In genomic region chr6:33455051-33455450, GRCh38 we compare ENCODE assay signal across 8 cellular contexts. TPM values are rescaled to one million over a fixed set of nuclear protein-coding genes. Genes with fewer than 3 reads are reported as not detected.
DNase-seq lines count a peak whose midpoint lies in the region; ATAC-seq, FAIRE-seq and TF ChIP-seq lines count a peak whose summit lies in the region.

No MANE protein-coding gene starts in this region.

- WGBS in esophagus, 2 donors, result 41 to 45% methylated on average over 16 of the region's 16 CpGs

- POLR2A ChIA-PET in CD8-positive, alpha-beta memory T cell (lab: Charles Lee), result interaction anchor here (0.5 to 1.5 kb wide), 10 partner anchors 24 to 483 kb away, joined by 3 to 14 read pairs (median 4); partner anchors contain the start of genes BAK1, CUTA, ITPR3 and PHF1
- POLR2A ChIA-PET in OCI-LY7 (lab: Charles Lee), result interaction anchor here (1.1 to 2.1 kb wide), 3 partner anchors 24 to 351 kb away, joined by 3 to 7 read pairs (median 4); no protein-coding TSS in a partner anchor

- no peak for FAIRE-seq in GM12892 (lab: Jason Lieb, UNC)

- no peaks in the 10 kb centered on the region for H3K9me3 ChIP-seq in CD8-positive, alpha-beta memory T cell (ENCODE audit: low read length)
- H3K9me3 ChIP-seq in OCI-LY7 (ENCODE audit: low read length) (no peaks in the 10 kb centered on the region), esophagus (ENCODE audit: control insufficient read depth in 2 of 2, insufficient read depth in 1 of 2, low read depth in 1 of 2, low read length in 1 of 2) (no peaks in the 10 kb centered on the region)

- DNase-seq in CD8-positive, alpha-beta memory T cell, result no peak
- DNase-seq in OCI-LY7 (ENCODE audit: low spot score), result no peak
- DNase-seq in osteocyte (ENCODE audit: extremely low spot score, unreplicated experiment), result no peak
- DNase-seq in HK-2 (ENCODE audit: unreplicated experiment), result no peak
- no peak for DNase-seq in GM12892 (ENCODE audit: insufficient read length)
- DNase-seq in NCI-H2081 treated with DMSO at 0.1 percent for 48 hours (lab: John Stamatoyannopoulos, UW), result no peak

- no TSS peak for BruUV-seq in OCI-LY7 (replicated peaks; lab: Mats Ljungman, UMichigan)

- no peak for TF ChIP-seq POLR2A in GM12892 (IDR thresholded peaks at IDR 0.05; ENCODE audit: low read depth, low read length)

- TF ChIP-seq CTCF in OCI-LY7 (conservative IDR thresholded peaks at IDR 0.05; ENCODE audit: low read length) (no peak), osteocyte (IDR thresholded peaks at IDR 0.05) (no peak)

- ATAC-seq in GM21529 (IDR thresholded peaks at IDR 0.05; ENCODE audit: unreplicated experiment), result no peak

- no peak overlapping the region; the same call in 1 of the 2 replicates for H2AFZ ChIP-seq in OCI-LY7 (ENCODE audit: low read length)

- peaks cover 10% of the 10 kb centered on the region for H3K36me3 ChIP-seq in CD8-positive, alpha-beta memory T cell (ENCODE audit: insufficient read depth, low read length)
- H3K36me3 ChIP-seq in OCI-LY7 (ENCODE audit: insufficient read depth, low read length), result peaks cover 22% of the 10 kb centered on the region
- H3K36me3 ChIP-seq in esophagus (ENCODE audit: control insufficient read depth in 2 of 2, insufficient read depth in 2 of 2, low read length in 1 of 2), result no peaks in the 10 kb centered on the region

- CTCF ChIA-PET in CD8-positive, alpha-beta memory T cell (lab: Charles Lee), result interaction anchor here (0.8 to 1.6 kb wide), 4 partner anchors 8 to 64 kb away, joined by 3 to 7 read pairs (median 4); no protein-coding TSS in a partner anchor
- CTCF ChIA-PET in OCI-LY7 (lab: Charles Lee; ENCODE audit: unreplicated experiment), result interaction anchor here (1.8 kb wide), 1 partner anchor 24 kb away, joined by 4 read pairs; no protein-coding TSS in a partner anchor

- peak overlapping the region; percentile 90 to 99 (median 97) for H3K4me3 Mint-ChIP-seq in CD8-positive, alpha-beta memory T cell
- H3K4me3 Mint-ChIP-seq in osteocyte (ENCODE audit: unreplicated experiment), result peak overlapping the region; percentile 97

- H3K27me3 Mint-ChIP-seq in CD8-positive, alpha-beta memory T cell, result no peaks in the 10 kb centered on the region
- no peaks in the 10 kb centered on the region for H3K27me3 Mint-ChIP-seq in osteocyte (ENCODE audit: unreplicated experiment)

- intact Hi-C loops in OCI-LY7 (cut with micrococcal nuclease; ENCODE audit: unreplicated experiment), result loop anchor here (2.0 kb wide), 1 partner anchor 116 kb away; no protein-coding TSS in a partner anchor

- H3K27ac ChIP-seq in CD8-positive, alpha-beta memory T cell (ENCODE audit: low read depth, low read length), result peak overlapping the region; percentile 84
- no peak overlapping the region for H3K27ac ChIP-seq in OCI-LY7 (ENCODE audit: low read depth, low read length, poor library complexity, severe bottlenecking)
- H3K27ac ChIP-seq in esophagus (ENCODE audit: low read depth in 2 of 2, low read length in 1 of 2), result no peak overlapping the region

- H3K4me1 ChIP-seq in CD8-positive, alpha-beta memory T cell (ENCODE audit: insufficient read depth, low read length), result peaks cover 21% of the 10 kb centered on the region
- H3K4me1 ChIP-seq in OCI-LY7 (ENCODE audit: insufficient read depth, low read length, poor library complexity, severe bottlenecking), result peaks cover 19% of the 10 kb centered on the region
- peaks cover 4 to 5% of the 10 kb centered on the region in 2 donors for H3K4me1 ChIP-seq in esophagus (ENCODE audit: control insufficient read depth in 2 of 2, insufficient read depth in 2 of 2, low read length in 1 of 2)

- peak overlapping the region; percentile 84 for H3K4me3 ChIP-seq in CD8-positive, alpha-beta memory T cell (ENCODE audit: low read length)
- H3K4me3 ChIP-seq in OCI-LY7 (ENCODE audit: low read depth, low read length, poor library complexity, severe bottlenecking) (peak overlapping the region; percentile 77), esophagus (ENCODE audit: low read depth in 1 of 2, low read length in 2 of 2) (peak overlapping the region; percentile 82 to 88)

- no peaks in the 10 kb centered on the region for H3K9me3 Mint-ChIP-seq in CD8-positive, alpha-beta memory T cell
- no peaks in the 10 kb centered on the region for H3K9me3 Mint-ChIP-seq in osteocyte (ENCODE audit: unreplicated experiment)

- H3K27me3 ChIP-seq in CD8-positive, alpha-beta memory T cell (ENCODE audit: insufficient read depth, low read length, poor library complexity, severe bottlenecking), result no peaks in the 10 kb centered on the region
- H3K27me3 ChIP-seq in esophagus (ENCODE audit: control insufficient read depth in 1 of 2, insufficient read depth in 2 of 2, low read length in 2 of 2), result no peaks in the 10 kb centered on the region

- no peaks in the 10 kb centered on the region for H3K9me2 ChIP-seq in OCI-LY7 (ENCODE audit: insufficient read depth, low read length)

- peak overlapping the region; percentile 96 for H3K4me2 ChIP-seq in OCI-LY7 (ENCODE audit: low read length)

- peak overlapping the region; percentile 89 to 98 (median 94) for H3K27ac Mint-ChIP-seq in CD8-positive, alpha-beta memory T cell
- H3K27ac Mint-ChIP-seq in osteocyte (ENCODE audit: unreplicated experiment), result peak overlapping the region; percentile 77

- H3K79me2 ChIP-seq in OCI-LY7 (ENCODE audit: insufficient read depth, low read depth, low read length), result peaks cover 19% of the 10 kb centered on the region; the same call in 1 of the 2 replicates

- H4K20me1 ChIP-seq in OCI-LY7 (ENCODE audit: insufficient read depth, low read length), result no peaks in the 10 kb centered on the region

- peaks cover 0 to 35% (median 4%) of the 10 kb centered on the region in 3 donors for H3K36me3 Mint-ChIP-seq in CD8-positive, alpha-beta memory T cell
- no peaks in the 10 kb centered on the region for H3K36me3 Mint-ChIP-seq in osteocyte (ENCODE audit: unreplicated experiment)

- H3K4me1 Mint-ChIP-seq in CD8-positive, alpha-beta memory T cell, result peaks cover 36 to 50% (median 43%) of the 10 kb centered on the region in 3 donors
- peaks cover 21% of the 10 kb centered on the region for H3K4me1 Mint-ChIP-seq in osteocyte (ENCODE audit: unreplicated experiment)

RNA-seq across cellular contexts. Expression of gene ZBTB9, which starts 0.7 kb away (rescaled TPM):
- 10 to 100 TPM; 16.4 to 16.5 TPM for total RNA-seq in CD8-positive, alpha-beta memory T cell
- 9.1 TPM for polyA plus RNA-seq in CD8-positive, alpha-beta memory T cell
- total RNA-seq in OCI-LY7 (2014; rRNA removed; shearing (Covaris generic)), result 7.7 and 11.2 TPM in 2 replicates
- total RNA-seq in OCI-LY7 (2022) (6.8 and 7.3 TPM in 2 replicates), osteocyte (7.0 and 7.5 TPM in 2 replicates)
- polyA plus RNA-seq in esophagus, result 1 to 10 TPM; 3.6 to 3.9 TPM
- polyA plus RNA-seq in GM12892 (2012; ENCODE audit: missing spikeins), result 6.1 TPM

RNA-seq across cellular contexts. Expression of gene SYNGAP1, which starts 35.2 kb away (rescaled TPM):
- total RNA-seq in CD8-positive, alpha-beta memory T cell, result 10 to 100 TPM; 22.6 to 24.9 TPM
- polyA plus RNA-seq in CD8-positive, alpha-beta memory T cell, result 1.0 TPM
- 5.4 and 5.6 TPM in 2 replicates for total RNA-seq in OCI-LY7 (2014; rRNA removed; shearing (Covaris generic))
- total RNA-seq in OCI-LY7 (2022), result 30.7 and 32.3 TPM in 2 replicates
- polyA plus RNA-seq in esophagus, result 10 to 100 TPM in 1 of 2 donors, 1 to 10 TPM in 1; 4.1 to 18.2 TPM
- total RNA-seq in osteocyte, result 30.7 and 34.7 TPM in 2 replicates
- polyA plus RNA-seq in GM12892 (2012; ENCODE audit: missing spikeins), result 4.8 TPM

RNA-seq across cellular contexts. Expression of gene CUTA, which starts 37.1 kb away (rescaled TPM):
- 100 to 1,000 TPM; 149 to 164 TPM for total RNA-seq in CD8-positive, alpha-beta memory T cell
- polyA plus RNA-seq in CD8-positive, alpha-beta memory T cell, result 451 TPM
- total RNA-seq in OCI-LY7 (2014; rRNA removed; shearing (Covaris generic)), result 147 and 164 TPM in 2 replicates
- total RNA-seq in OCI-LY7 (2022) (165 and 175 TPM in 2 replicates), osteocyte (302 and 325 TPM in 2 replicates)
- polyA plus RNA-seq in esophagus, result 100 to 1,000 TPM in 1 of 2 donors, 10 to 100 TPM in 1; 80.2 to 119 TPM
- 154 TPM for polyA plus RNA-seq in GM12892 (2012; ENCODE audit: missing spikeins)

RNA-seq across cellular contexts. Expression of gene PHF1, which starts 44.2 kb away (rescaled TPM):
- 10 to 100 TPM; 38.5 to 43.3 TPM for total RNA-seq in CD8-positive, alpha-beta memory T cell
- polyA plus RNA-seq in CD8-positive, alpha-beta memory T cell, result 76.5 TPM
- 19.9 and 21.4 TPM in 2 replicates for total RNA-seq in OCI-LY7 (2014; rRNA removed; shearing (Covaris generic))
- total RNA-seq in OCI-LY7 (2022) (30.2 and 35.0 TPM in 2 replicates), osteocyte (50.3 and 53.5 TPM in 2 replicates)
- polyA plus RNA-seq in esophagus, result 10 to 100 TPM; 27.3 to 46.0 TPM
- polyA plus RNA-seq in GM12892 (2012; ENCODE audit: missing spikeins), result 17.4 TPM
